Comparison of ENCODE assay signal across 26 cellular contexts in genomic region chr2:24658531-24659202, GRCh38.
DNase-seq lines count a peak whose midpoint lies in the region; ATAC-seq and TF ChIP-seq lines count a peak whose summit lies in the region.
"Had no signal": no experiment of that assay in that cellular context is flagged by ENCODE, and none has a peak within 500 bp of the region (broad histone marks: within the 10 kb centered on the region; RNA-seq: fewer than 3 reads in every experiment).

No MANE protein-coding gene starts in this region.

- no peak overlapping the region for H3K4me3 ChIP-seq in foreskin fibroblast (ENCODE audit: low read depth in 1 of 2, low read length in 2 of 2)
- H3K4me3 ChIP-seq: BLaER1, coronary artery, tibial nerve had no signal

- ATAC-seq in left cardiac atrium: peak; percentile 57 to 76
- ATAC-seq: activated CD4-positive, CD25-positive, alpha-beta regulatory T cell treated with anti-CD3 and anti-CD28 coated beads, Interleukin-2, amount 50 U/mL, for 24 hours; activated naive CD4-positive, alpha-beta T cell treated with anti-CD3 and anti-CD28 coated beads, Interleukin-2, amount 50 U/mL, for 72 hours; effector memory CD8-positive, alpha-beta T cell had no signal

- TF ChIP-seq CTCF in neural crest cell (conservative IDR thresholded peaks at IDR 0.05) (no peak), foreskin fibroblast (IDR thresholded peaks at IDR 0.05; ENCODE audit: low read depth, low read length) (no peak), type B pancreatic cell (conservative IDR thresholded peaks at IDR 0.05) (no peak)

- H3K4me3 Mint-ChIP-seq in neural crest cell (no peak overlapping the region), type B pancreatic cell (no peak overlapping the region)
- H3K4me3 Mint-ChIP-seq: activated CD4-positive, alpha-beta memory T cell treated with anti-CD3 and anti-CD28 coated beads, Interleukin-2, amount 10 ng/mL, durations not matched to agents 7 days and 5 days; effector memory CD8-positive, alpha-beta T cell; mesothelial cell of epicardium; naive B cell; T-helper 1 cell treated with Interleukin-12 subunit alpha and Interleukin-12 subunit beta and Interleukin-4 antibody, amounts not matched to agents 30 μg/mL and 1 μg/mL, for 36 hours had no signal

- DNase-seq in COLO829 (ENCODE audit: low spot score): peak; percentile 17
- DNase-seq in HT1080 (ENCODE audit: low read depth): peak; percentile 4
- peak; percentile 25 for DNase-seq in left cardiac atrium
- no peak for DNase-seq in neural crest cell (ENCODE audit: low read depth, low spot score)
- DNase-seq in COR-L47 (lab: John Stamatoyannopoulos, UW): no peak
- DNase-seq in foreskin fibroblast: no peak
- DNase-seq in type B pancreatic cell (ENCODE audit: extremely low spot score, unreplicated experiment): no peak
- DNase-seq: activated CD4-positive, alpha-beta memory T cell treated with anti-CD3 and anti-CD28 coated beads, Interleukin-2, amount 10 ng/mL, durations not matched to agents 7 days and 5 days; anterior cingulate cortex; Calu3; DND-41; effector memory CD8-positive, alpha-beta T cell; erythroblast; naive B cell; NCI-H1694; NCI-H774; RPMI8226; SK-N-SH; small intestine had no signal

- intact Hi-C loops in left cardiac atrium (cut with DNase I): loop anchor here in 1 of 2 donors (10.0 kb wide), 1 partner anchor 164 kb away; the partner anchor contains the start of gene NCOA1

- peaks cover 11% of the 10 kb centered on the region for H3K4me1 Mint-ChIP-seq in neural crest cell
- H3K4me1 Mint-ChIP-seq in type B pancreatic cell (ENCODE audit: unreplicated experiment): peaks cover 3% of the 10 kb centered on the region
- H3K4me1 Mint-ChIP-seq: activated CD4-positive, alpha-beta memory T cell treated with anti-CD3 and anti-CD28 coated beads, Interleukin-2, amount 10 ng/mL, durations not matched to agents 7 days and 5 days had no signal

- peak overlapping the region; percentile 50 for H3K27ac Mint-ChIP-seq in neural crest cell (ENCODE audit: unreplicated experiment)
- H3K27ac Mint-ChIP-seq in type B pancreatic cell: no peak overlapping the region
- H3K27ac Mint-ChIP-seq: activated CD4-positive, alpha-beta memory T cell treated with anti-CD3 and anti-CD28 coated beads, Interleukin-2, amount 10 ng/mL, durations not matched to agents 7 days and 5 days; mesothelial cell of epicardium; T-helper 1 cell treated with Interleukin-12 subunit alpha and Interleukin-12 subunit beta and Interleukin-4 antibody, amounts not matched to agents 30 μg/mL and 1 μg/mL, for 36 hours had no signal

- H3K27me3 Mint-ChIP-seq in neural crest cell (ENCODE audit: low read depth) (no peaks in the 10 kb centered on the region), type B pancreatic cell (no peaks in the 10 kb centered on the region)
- H3K27me3 Mint-ChIP-seq: activated CD4-positive, alpha-beta memory T cell treated with anti-CD3 and anti-CD28 coated beads, Interleukin-2, amount 10 ng/mL, durations not matched to agents 7 days and 5 days; effector memory CD8-positive, alpha-beta T cell; naive B cell had no signal

- H3K9me3 Mint-ChIP-seq in neural crest cell: no peaks in the 10 kb centered on the region
- H3K9me3 Mint-ChIP-seq in type B pancreatic cell: no peaks in the 10 kb centered on the region
- H3K9me3 Mint-ChIP-seq: activated CD4-positive, alpha-beta memory T cell treated with anti-CD3 and anti-CD28 coated beads, Interleukin-2, amount 10 ng/mL, durations not matched to agents 7 days and 5 days; activated naive CD4-positive, alpha-beta T cell treated with anti-CD3 and anti-CD28 coated beads, Interleukin-2, amount 50 U/mL, for 72 hours; effector memory CD8-positive, alpha-beta T cell; mesothelial cell of epicardium; naive B cell; T-helper 1 cell treated with Interleukin-12 subunit alpha and Interleukin-12 subunit beta and Interleukin-4 antibody, amounts not matched to agents 30 μg/mL and 1 μg/mL, for 36 hours had no signal

- no peaks in the 10 kb centered on the region for H3K36me3 Mint-ChIP-seq in neural crest cell (ENCODE audit: low read depth)
- H3K36me3 Mint-ChIP-seq in type B pancreatic cell: peaks cover 8% of the 10 kb centered on the region
- H3K36me3 Mint-ChIP-seq: activated naive CD4-positive, alpha-beta T cell treated with anti-CD3 and anti-CD28 coated beads, Interleukin-2, amount 50 U/mL, for 72 hours had no signal

Comparison
In these comparisons a context has a peak if more than half of its experiments do, and no peak if none do; other contexts are left out.
1. DNase-seq: peak in COLO829 (single experiment), HT1080 (single experiment) and left cardiac atrium (single experiment); none in neural crest cell (single experiment), COR-L47 (single experiment), foreskin fibroblast (0 of 2) and type B pancreatic cell (single experiment).